ENCODE assay signal across 17 cellular contexts in the genomic region with DNA sequence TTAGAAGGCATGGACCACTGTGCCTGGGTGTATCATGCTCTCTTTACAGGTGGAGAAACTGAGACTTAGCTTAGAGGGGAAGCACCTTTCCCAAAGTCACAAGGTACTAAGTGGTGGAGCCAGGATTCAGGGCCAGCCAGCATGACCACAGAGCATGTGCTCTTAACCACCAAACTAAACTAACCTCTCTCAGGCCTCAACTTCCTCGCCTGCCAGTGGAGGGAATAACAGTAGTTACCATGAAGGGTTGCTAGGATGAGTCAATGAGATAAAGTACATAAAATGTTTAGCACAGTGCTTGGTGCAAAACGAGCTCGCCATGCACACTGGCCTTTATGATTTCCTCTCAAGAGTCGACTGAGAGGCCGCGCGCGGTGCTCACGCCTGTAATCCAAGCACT. TPM values are rescaled to one million over a fixed set of nuclear protein-coding genes. Genes with fewer than 3 reads are reported as not detected.
A peak's percentile ranks its signal among the peaks of the same experiment; 100 is the strongest.
DNase-seq lines count a peak whose midpoint lies in the region; ATAC-seq and TF ChIP-seq lines count a peak whose summit lies in the region.
"Had no signal": no experiment of that assay in that cellular context is flagged by ENCODE, and none has a peak within 500 bp of the region (broad histone marks: within the 10 kb centered on the region; RNA-seq: fewer than 3 reads in every experiment).

No MANE protein-coding gene starts in this region.

- no peak overlapping the region for H2AK5ac ChIP-seq in mesenchymal stem cell (ENCODE audit: low read length, severe bottlenecking)

- no peak for TF ChIP-seq EP300 in sigmoid colon (IDR thresholded peaks at IDR 0.05)

- H3K4me3 ChIP-seq in BLaER1 treated with 17β-estradiol and CSF1 and Interleukin-3, amounts not matched to agents 10 nM and 100 nM, result no peak overlapping the region
- H3K4me3 ChIP-seq in astrocyte of the spinal cord (ENCODE audit: low read depth, low read length), result no peak overlapping the region
- H3K4me3 ChIP-seq in mesenchymal stem cell (ENCODE audit: insufficient read depth in 1 of 2, low read depth in 1 of 2, low read length in 2 of 2), result no peak overlapping the region
- H3K4me3 ChIP-seq in sigmoid colon, result no peak overlapping the region
- no peak overlapping the region for H3K4me3 ChIP-seq in ascending aorta

- no peak for TF ChIP-seq POLR2A in sigmoid colon (IDR thresholded peaks at IDR 0.05)

- H4K91ac ChIP-seq in mesenchymal stem cell (ENCODE audit: low read length), result no peak overlapping the region

- peaks cover 0 to 40% (median 14%) of the 10 kb centered on the region in 11 experiments; a peak in 14 of 22 replicates for H4K20me1 ChIP-seq in BLaER1 treated with 17β-estradiol and CSF1 and Interleukin-3, amounts not matched to agents 10 nM and 100 nM

- no peak overlapping the region for H3K18ac ChIP-seq in mesenchymal stem cell (ENCODE audit: low read depth in 1 of 2, low read length in 2 of 2)

- H3K23ac ChIP-seq in mesenchymal stem cell (ENCODE audit: low read length in 2 of 2), result no peak overlapping the region

- no peak overlapping the region for H2BK120ac ChIP-seq in mesenchymal stem cell (ENCODE audit: low read depth, low read length)

- 58% methylated on average over 9 of the region's 9 CpGs for WGBS in mesenchymal stem cell
- WGBS in sigmoid colon, 2 donors, result 72 to 84% methylated on average over 9 of the region's 9 CpGs

- peak overlapping the region in 10 of 11 experiments; percentile 49 to 68 (median 60); a peak in 12 of 22 replicates for H3K4me2 ChIP-seq in BLaER1 treated with 17β-estradiol and CSF1 and Interleukin-3, amounts not matched to agents 10 nM and 100 nM
- H3K4me2 ChIP-seq in mesenchymal stem cell (ENCODE audit: low read length, poor library complexity, severe bottlenecking), result no peak overlapping the region

- H2BK5ac ChIP-seq in mesenchymal stem cell (ENCODE audit: low read depth, low read length, poor library complexity, severe bottlenecking), result no peak overlapping the region

- H3K79me1 ChIP-seq in mesenchymal stem cell (replicated peaks; ENCODE audit: low read length, poor library complexity, severe bottlenecking), result no peaks in the 10 kb centered on the region

- H3K9me3 ChIP-seq in BLaER1 treated with 17β-estradiol and CSF1 and Interleukin-3, amounts not matched to agents 10 nM and 100 nM (replicated peaks in 1 of 11), result no peaks in the 10 kb centered on the region
- H3K9me3 ChIP-seq in mesenchymal stem cell (ENCODE audit: control insufficient read depth, low read length), result no peaks in the 10 kb centered on the region
- H3K9me3 ChIP-seq in sigmoid colon, result no peaks in the 10 kb centered on the region
- H3K9me3 ChIP-seq in ascending aorta, result no peaks in the 10 kb centered on the region

- H2AFZ ChIP-seq in mesenchymal stem cell (ENCODE audit: low read depth, low read length), result no peak overlapping the region

- in situ Hi-C loops in KBM-7 (cut with MboI; ENCODE audit: low pct_unique_long_range_greater_than_20kb, low sequenced_read_pairs) (no loop called here), astrocyte of the spinal cord (cut with HindIII; ENCODE audit: low sequenced_read_pairs) (no loop called here)

- H2BK15ac ChIP-seq in mesenchymal stem cell (ENCODE audit: low read depth, poor library complexity, severe bottlenecking), result no peak overlapping the region

- no peak overlapping the region for H4K8ac ChIP-seq in mesenchymal stem cell (ENCODE audit: low read length)

- intact Hi-C loops in sigmoid colon (cut with DNase I), result no loop called here
- intact Hi-C loops in ascending aorta (cut with DNase I), result no loop called here

- TF ChIP-seq CTCF in astrocyte of the spinal cord (IDR thresholded peaks at IDR 0.05; ENCODE audit: low read depth, low read length) (no peak), sigmoid colon (IDR thresholded peaks at IDR 0.05) (no peak), ascending aorta (IDR thresholded peaks at IDR 0.05) (no peak)

- H2BK12ac ChIP-seq in mesenchymal stem cell (ENCODE audit: low read length in 2 of 2), result peak overlapping the region in 1 of 2 experiments; percentile 7

- H3K14ac ChIP-seq in mesenchymal stem cell (ENCODE audit: low read length in 2 of 2), result no peak overlapping the region

- peaks cover 0 to 31% (median 14%) of the 10 kb centered on the region in 11 experiments; a peak in 11 of 22 replicates for H3K36me3 ChIP-seq in BLaER1 treated with 17β-estradiol and CSF1 and Interleukin-3, amounts not matched to agents 10 nM and 100 nM
- H3K36me3 ChIP-seq in mesenchymal stem cell (ENCODE audit: control insufficient read depth in 1 of 2, insufficient read depth in 2 of 2, low read depth in 1 of 2, low read length in 2 of 2), result peaks cover 28 to 30% of the 10 kb centered on the region in 2 experiments
- H3K36me3 ChIP-seq in sigmoid colon, result peaks cover 0 to 68% (median 4%) of the 10 kb centered on the region in 4 donors
- peaks cover 15 to 51% of the 10 kb centered on the region in 2 donors for H3K36me3 ChIP-seq in ascending aorta

- H3K4me1 ChIP-seq in BLaER1 treated with 17β-estradiol and CSF1 and Interleukin-3, amounts not matched to agents 10 nM and 100 nM, result peaks cover 15 to 31% (median 25%) of the 10 kb centered on the region in 10 experiments
- H3K4me1 ChIP-seq in mesenchymal stem cell (ENCODE audit: control insufficient read depth, insufficient read depth, low read depth, low read length) (peaks cover 7% of the 10 kb centered on the region), sigmoid colon (peaks cover 0 to 33% (median 29%) of the 10 kb centered on the region in 4 donors), ascending aorta (peaks cover 17 to 25% of the 10 kb centered on the region in 2 donors)

- DNase-seq in KBM-7 (peak; percentile 55), astrocyte of the spinal cord (ENCODE audit: low read depth, low spot score) (peak; percentile 84), mesenchymal stem cell (peak; percentile 97), UCSD-AML1 (lab: John Stamatoyannopoulos, UW; ENCODE audit: unreplicated experiment) (no peak), sigmoid colon (no peak), ascending aorta (ENCODE audit: low spot score in 2 of 2) (no peak)
- DNase-seq: activated CD4-positive, alpha-beta T cell treated with anti-CD3 and anti-CD28 coated beads, Interleukin-2, amount 50 U/mL, for 4 hours; activated effector memory CD4-positive, alpha-beta T cell treated with Interleukin-2 at 50 U/mL for 16 hours; central memory CD4-positive, alpha-beta T cell; left ventricle myocardium superior; NCI-H1694 treated with DMSO at 0.1 percent for 48 hours; NCI-H526 treated with DMSO at 0.1 percent for 48 hours; T-helper 9 cell had no signal

- peaks cover 11 to 24% (median 19%) of the 10 kb centered on the region in 11 experiments; a peak in 19 of 22 replicates for H3K27me3 ChIP-seq in BLaER1 treated with 17β-estradiol and CSF1 and Interleukin-3, amounts not matched to agents 10 nM and 100 nM
- H3K27me3 ChIP-seq in mesenchymal stem cell (ENCODE audit: control insufficient read depth in 1 of 2, insufficient read depth in 1 of 2, low read length in 2 of 2) (no peaks in the 10 kb centered on the region), sigmoid colon (no peaks in the 10 kb centered on the region), ascending aorta (no peaks in the 10 kb centered on the region)

- H3K27ac ChIP-seq in BLaER1 treated with 17β-estradiol and CSF1 and Interleukin-3, amounts not matched to agents 10 nM and 100 nM, result no peak overlapping the region
- no peak overlapping the region for H3K27ac ChIP-seq in mesenchymal stem cell (ENCODE audit: low read length, poor library complexity, severe bottlenecking)
- no peak overlapping the region for H3K27ac ChIP-seq in sigmoid colon
- H3K27ac ChIP-seq in ascending aorta, result no peak overlapping the region

- no peak overlapping the region for H3K9ac ChIP-seq in BLaER1 treated with 17β-estradiol and CSF1 and Interleukin-3, amounts not matched to agents 10 nM and 100 nM
- peak overlapping the region; percentile 18 for H3K9ac ChIP-seq in mesenchymal stem cell (ENCODE audit: low read length)

- no peak for ATAC-seq in GM19452 (IDR thresholded peaks at IDR 0.05; ENCODE audit: unreplicated experiment)
- ATAC-seq: HCT116, HepG2, left ventricle myocardium superior had no signal

- H3K4ac ChIP-seq in mesenchymal stem cell (ENCODE audit: low read depth in 1 of 2, low read length in 2 of 2), result no peak overlapping the region

RNA-seq across cellular contexts. Expression of a gene that starts 6.4 kb away (rescaled TPM):
- polyA plus RNA-seq in mesenchymal stem cell (2013, experiment 1 of 2), result 112 TPM
- polyA plus RNA-seq in mesenchymal stem cell (2013, experiment 2 of 2), result 111 TPM
- total RNA-seq in sigmoid colon (100 to 1,000 TPM; 102 to 179 (median 117) TPM), ascending aorta (251 TPM)
- 100 to 1,000 TPM in 1 of 3 donors, 10 to 100 TPM in 2; 72.7 to 116 (median 86.2) TPM for polyA plus RNA-seq in sigmoid colon

RNA-seq across cellular contexts. Expression of a gene that starts 17.5 kb away (rescaled TPM):
- 18.7 TPM for polyA plus RNA-seq in mesenchymal stem cell (2013, experiment 1 of 2)
- 20.5 TPM for polyA plus RNA-seq in mesenchymal stem cell (2013, experiment 2 of 2)
- total RNA-seq in sigmoid colon, result 10 to 100 TPM; 41.0 to 66.5 (median 58.7) TPM
- polyA plus RNA-seq in sigmoid colon, result 10 to 100 TPM; 25.7 to 33.1 (median 31.2) TPM
- 73.7 TPM for total RNA-seq in ascending aorta

RNA-seq across cellular contexts. Expression of a gene that starts 42.8 kb away (rescaled TPM):
- 51.6 TPM for polyA plus RNA-seq in mesenchymal stem cell (2013, experiment 1 of 2)
- 53.7 TPM for polyA plus RNA-seq in mesenchymal stem cell (2013, experiment 2 of 2)
- total RNA-seq in sigmoid colon, result 10 to 100 TPM; 61.5 to 88.7 (median 76.1) TPM
- 10 to 100 TPM; 33.6 to 68.4 (median 48.0) TPM for polyA plus RNA-seq in sigmoid colon
- 83.4 TPM for total RNA-seq in ascending aorta

Comparison
In these comparisons a context has a peak if more than half of its experiments do, and no peak if none do; other contexts are left out.
1. DNase-seq: peak in KBM-7 (single experiment), astrocyte of the spinal cord (single experiment) and mesenchymal stem cell (single experiment); none in UCSD-AML1 (single experiment), sigmoid colon (single experiment) and ascending aorta (0 of 2).